1 cellular context compared by ENCODE assay signal in genomic region chr2:144430722-144431163, GRCh38.
TF ChIP-seq lines count a peak whose summit lies in the region.

No MANE protein-coding gene starts in this region.

TF ChIP-seq in H1, 55 proteins besides CTCF, POLR2A, EP300 and RAD21 (continued from another document):
- TF ChIP-seq CHD7 (IDR thresholded peaks at IDR 0.05; ENCODE audit: insufficient replicate concordance, low read length), result no peak
- no peak for TF ChIP-seq TEAD4 (IDR thresholded peaks at IDR 0.05; ENCODE audit: low read depth, low read length)
- TF ChIP-seq HDAC6 (IDR thresholded peaks at IDR 0.05; ENCODE audit: low read depth, low read length), result no peak
- no peak for TF ChIP-seq SIRT6 (IDR thresholded peaks at IDR 0.05; ENCODE audit: low read length)
- TF ChIP-seq NRF1 (IDR thresholded peaks at IDR 0.05; ENCODE audit: low read depth, low read length), result no peak
- TF ChIP-seq POU5F1 (IDR thresholded peaks at IDR 0.05; ENCODE audit: low read depth, low read length), result no peak
- no peak for TF ChIP-seq SRF (IDR thresholded peaks at IDR 0.05; ENCODE audit: low read depth, low read length)
- no peak for TF ChIP-seq SP4 (IDR thresholded peaks at IDR 0.05; ENCODE audit: low read length)
- no peak for TF ChIP-seq CHD2 (IDR thresholded peaks at IDR 0.05; ENCODE audit: low read length)
- no peak for TF ChIP-seq RXRA (IDR thresholded peaks at IDR 0.05; ENCODE audit: insufficient read depth, low read depth, low read length)
- no peak for TF ChIP-seq EZH2 (IDR thresholded peaks at IDR 0.05; ENCODE audit: low read depth, low read length, severe bottlenecking)
- TF ChIP-seq, protein P1, sequence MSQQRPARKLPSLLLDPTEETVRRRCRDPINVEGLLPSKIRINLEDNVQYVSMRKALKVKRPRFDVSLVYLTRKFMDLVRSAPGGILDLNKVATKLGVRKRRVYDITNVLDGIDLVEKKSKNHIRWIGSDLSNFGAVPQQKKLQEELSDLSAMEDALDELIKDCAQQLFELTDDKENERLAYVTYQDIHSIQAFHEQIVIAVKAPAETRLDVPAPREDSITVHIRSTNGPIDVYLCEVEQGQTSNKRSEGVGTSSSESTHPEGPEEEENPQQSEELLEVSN (IDR thresholded peaks at IDR 0.05), result no peak
- TF ChIP-seq CEBPB (IDR thresholded peaks at IDR 0.05; ENCODE audit: low read depth, low read length), result no peak
- no peak for TF ChIP-seq BACH1 (IDR thresholded peaks at IDR 0.05; ENCODE audit: low read length)
- TF ChIP-seq MAFK (IDR thresholded peaks at IDR 0.05; ENCODE audit: low read depth, low read length), result no peak
- no peak for TF ChIP-seq CTBP2 (IDR thresholded peaks at IDR 0.05; ENCODE audit: borderline replicate concordance, insufficient read depth, insufficient read length, low read length)
- no peak for TF ChIP-seq RBBP5 (IDR thresholded peaks at IDR 0.05; ENCODE audit: borderline replicate concordance, low read depth, low read length)
